12 cellular contexts compared by ENCODE assay signal in the genomic region with DNA sequence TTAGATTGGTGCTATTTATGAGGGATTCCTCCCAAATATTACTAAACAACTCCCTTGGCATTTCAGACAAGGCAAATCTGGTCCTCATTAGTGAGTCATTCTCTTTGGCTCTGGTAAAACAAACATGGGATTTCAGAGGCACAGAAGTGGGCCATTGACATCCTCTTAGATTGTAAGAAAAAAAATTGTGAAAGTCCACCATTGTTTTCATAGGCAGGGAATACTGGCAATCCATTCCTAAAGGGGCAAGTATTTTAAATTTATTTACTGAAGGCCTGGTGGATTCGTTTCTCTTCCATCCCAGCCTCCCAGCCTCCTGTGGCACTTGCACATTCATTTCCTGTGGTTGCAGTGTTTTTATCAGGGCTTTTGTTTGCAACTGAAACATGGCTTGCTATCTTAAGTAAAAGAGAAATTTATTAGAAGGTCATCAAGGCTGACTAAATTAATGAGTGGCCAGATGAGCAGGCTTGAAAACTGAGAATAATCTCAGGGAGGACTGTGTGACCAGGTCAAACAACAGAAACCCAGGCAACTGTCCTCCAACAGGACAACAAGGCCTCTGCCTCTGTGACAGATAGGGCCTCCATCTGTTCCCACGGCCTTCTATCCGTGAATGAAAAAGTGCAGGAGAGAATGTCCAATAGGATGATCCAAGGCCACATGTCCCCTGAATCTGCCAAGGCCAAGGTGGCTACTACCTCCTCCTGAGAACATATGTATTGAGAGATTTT. TPM values are rescaled to one million over a fixed set of nuclear protein-coding genes. Genes with fewer than 3 reads are reported as not detected.
DNase-seq lines count a peak whose midpoint lies in the region; TF ChIP-seq lines count a peak whose summit lies in the region.
"Had no signal": no experiment of that assay in that cellular context is flagged by ENCODE, and none has a peak within 500 bp of the region (broad histone marks: within the 10 kb centered on the region; RNA-seq: fewer than 3 reads in every experiment).

No MANE protein-coding gene starts in this region.

- TF ChIP-seq CTCF in fibroblast of pulmonary artery (IDR thresholded peaks at IDR 0.05; ENCODE audit: low read length, missing control alignments): no peak

- H4K20me1 ChIP-seq in Karpas-422 (ENCODE audit: insufficient read depth, low read depth, low read length): no peaks in the 10 kb centered on the region

- H3K4me2 ChIP-seq in Karpas-422 (ENCODE audit: low read depth, low read length, poor library complexity, severe bottlenecking): no peak overlapping the region

- H3K4me1 ChIP-seq in Karpas-422 (ENCODE audit: low read length): no peaks in the 10 kb centered on the region
- H3K4me1 ChIP-seq: right lobe of liver, SJCRH30 had no signal

- no peaks in the 10 kb centered on the region for H3K27me3 ChIP-seq in Karpas-422 (ENCODE audit: low read length)
- H3K27me3 ChIP-seq: right lobe of liver, SJCRH30 had no signal

- intact Hi-C loops in posterior vena cava (cut with DNase I): no loop called here

- DNase-seq in ELR (ENCODE audit: low read depth): peak; percentile 79
- DNase-seq in SK-N-MC (ENCODE audit: low read depth, low spot score): no peak
- DNase-seq in fibroblast of pulmonary artery (ENCODE audit: low read depth): peak; percentile 95
- DNase-seq in putamen (ENCODE audit: low spot score): peak; percentile 22
- DNase-seq in Karpas-422: no peak
- DNase-seq in posterior vena cava (ENCODE audit: low spot score): no peak
- no peak for DNase-seq in HEK293T (ENCODE audit: extremely low spot score)
- no peak for DNase-seq in NK-92 treated with Interleukin-12 subunit alpha and Interleukin-12 subunit beta, amount 100 ng/mL, for 24 hours (lab: John Stamatoyannopoulos, UW)
- DNase-seq: NCI-H1436 treated with DMSO at 0.1 percent for 48 hours, right lobe of liver had no signal

- no peaks in the 10 kb centered on the region for H3K9me3 ChIP-seq in SK-N-MC (ENCODE audit: low read depth, low read length)
- H3K9me3 ChIP-seq in Karpas-422 (ENCODE audit: low read length): no peaks in the 10 kb centered on the region
- H3K9me3 ChIP-seq: right lobe of liver, SJCRH30 had no signal

- peak overlapping the region; percentile 35 for H3K4me3 ChIP-seq in SK-N-MC
- H3K4me3 ChIP-seq in fibroblast of pulmonary artery (replicated peaks; ENCODE audit: low read depth, low read length): no peak overlapping the region
- H3K4me3 ChIP-seq in Karpas-422 (ENCODE audit: low read length): no peak overlapping the region
- H3K4me3 ChIP-seq: right lobe of liver, SJCRH30 had no signal

- H3K36me3 ChIP-seq in SK-N-MC (ENCODE audit: insufficient read depth, low read length) (no peaks in the 10 kb centered on the region), Karpas-422 (ENCODE audit: insufficient read depth, low read length) (no peaks in the 10 kb centered on the region)
- H3K36me3 ChIP-seq: right lobe of liver, SJCRH30 had no signal

- no peaks in the 10 kb centered on the region for H3K79me2 ChIP-seq in Karpas-422 (ENCODE audit: low read length)

- H3K27ac ChIP-seq in SK-N-MC (peak overlapping the region; percentile 77), Karpas-422 (ENCODE audit: low read length) (no peak overlapping the region)
- H3K27ac ChIP-seq: right lobe of liver, SJCRH30 had no signal

- POLR2A ChIA-PET in HEK293T (lab: Yijun Ruan, JAX): no interaction called here

- H2AFZ ChIP-seq in Karpas-422 (ENCODE audit: low read length): no peak overlapping the region

- no peaks in the 10 kb centered on the region for H3K9me2 ChIP-seq in Karpas-422 (replicated peaks; ENCODE audit: insufficient read depth, low read length)

- no peak overlapping the region for H3K9ac ChIP-seq in SK-N-MC (ENCODE audit: insufficient read length)
- H3K9ac ChIP-seq in Karpas-422 (ENCODE audit: low read length): no peak overlapping the region

- CTCF ChIA-PET in HEK293T (lab: Yijun Ruan, JAX): no interaction called here

TF ChIP-seq in HEK293T, 16 proteins besides CTCF, POLR2A, EP300 and RAD21:
- TF ChIP-seq SP1 (IDR thresholded peaks at IDR 0.05) (no peak), SUZ12 (IDR thresholded peaks at IDR 0.05) (no peak), ELF4 (IDR thresholded peaks at IDR 0.05) (no peak), FOXM1 (IDR thresholded peaks at IDR 0.05; ENCODE audit: borderline replicate concordance) (no peak), ARNT (IDR thresholded peaks at IDR 0.05) (no peak), L3MBTL2 (conservative IDR thresholded peaks at IDR 0.05) (no peak), FOXA1 (IDR thresholded peaks at IDR 0.05) (no peak), NFRKB (IDR thresholded peaks at IDR 0.05) (no peak), TARDBP (IDR thresholded peaks at IDR 0.05) (no peak), ZNF384 (IDR thresholded peaks at IDR 0.05) (no peak), LEF1 (IDR thresholded peaks at IDR 0.05; ENCODE audit: borderline replicate concordance) (no peak), BHLHE40 (IDR thresholded peaks at IDR 0.05; ENCODE audit: borderline replicate concordance) (no peak), HDGF (IDR thresholded peaks at IDR 0.05; ENCODE audit: borderline replicate concordance) (no peak), CTBP1 (IDR thresholded peaks at IDR 0.05; ENCODE audit: borderline replicate concordance) (no peak)
- TF ChIP-seq, protein P1, sequence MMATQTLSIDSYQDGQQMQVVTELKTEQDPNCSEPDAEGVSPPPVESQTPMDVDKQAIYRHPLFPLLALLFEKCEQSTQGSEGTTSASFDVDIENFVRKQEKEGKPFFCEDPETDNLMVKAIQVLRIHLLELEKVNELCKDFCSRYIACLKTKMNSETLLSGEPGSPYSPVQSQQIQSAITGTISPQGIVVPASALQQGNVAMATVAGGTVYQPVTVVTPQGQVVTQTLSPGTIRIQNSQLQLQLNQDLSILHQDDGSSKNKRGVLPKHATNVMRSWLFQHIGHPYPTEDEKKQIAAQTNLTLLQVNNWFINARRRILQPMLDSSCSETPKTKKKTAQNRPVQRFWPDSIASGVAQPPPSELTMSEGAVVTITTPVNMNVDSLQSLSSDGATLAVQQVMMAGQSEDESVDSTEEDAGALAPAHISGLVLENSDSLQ (IDR thresholded peaks at IDR 0.05): no peak
TF ChIP-seq in HEK293T: peak in this region for 0.

RNA-seq across cellular contexts. Expression of gene TNFAIP6, which starts 23.1 kb away (rescaled TPM):
- total RNA-seq in Karpas-422 (2014; rRNA removed; shearing (Covaris generic); ENCODE audit: low replicate concordance): not detected in 2 replicates
- total RNA-seq in posterior vena cava: 1 to 10 TPM; 2.4 to 4.4 TPM
- total RNA-seq: G401 had no signal

RNA-seq across cellular contexts. Expression of gene NMI, which starts 44.8 kb away (rescaled TPM):
- total RNA-seq in Karpas-422 (2014; rRNA removed; shearing (Covaris generic); ENCODE audit: low replicate concordance): 5.3 TPM in 2 replicates
- total RNA-seq in posterior vena cava: 10 to 100 TPM; 11.5 to 12.0 TPM
- total RNA-seq: G401 had no signal

Comparison
In these comparisons a context has a peak if more than half of its experiments do, and no peak if none do; other contexts are left out.
1. DNase-seq: peak in ELR (single experiment), fibroblast of pulmonary artery (single experiment) and putamen (single experiment); none in SK-N-MC (single experiment), Karpas-422 (single experiment), posterior vena cava (single experiment), HEK293T (single experiment) and NK-92 treated with Interleukin-12 subunit alpha and Interleukin-12 subunit beta, amount 100 ng/mL, for 24 hours (single experiment).